In the genomic region with DNA sequence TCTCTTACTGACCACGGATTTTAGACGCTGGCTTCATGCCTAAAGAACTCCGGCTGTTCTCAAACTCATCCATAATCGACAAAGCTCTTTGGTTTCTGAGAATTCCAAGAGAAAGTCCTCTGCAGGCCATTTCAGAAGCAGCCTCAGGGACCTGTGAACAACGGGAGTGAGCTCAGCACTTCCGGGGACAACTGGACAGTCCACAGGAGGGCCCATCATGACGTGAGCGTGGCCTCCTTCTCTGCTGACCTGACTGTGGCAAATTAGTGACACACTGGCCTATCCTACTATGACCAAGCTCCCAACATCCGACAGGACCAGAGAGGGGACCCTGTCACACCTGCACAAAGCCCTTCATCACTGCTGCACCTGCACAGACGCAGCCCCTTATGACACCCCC, we compare ENCODE assay signal across 23 cellular contexts.
"Had no signal": no experiment of that assay in that cellular context is flagged by ENCODE, and none has a peak within 500 bp of the region (broad histone marks: within the 10 kb centered on the region; RNA-seq: fewer than 3 reads in every experiment).

No MANE protein-coding gene starts in this region.

- H3K4me3 Mint-ChIP-seq: activated CD4-positive, alpha-beta memory T cell treated with anti-CD3 and anti-CD28 coated beads for 36 hours; activated naive CD8-positive, alpha-beta T cell; activated T-helper 1 cell treated with anti-CD3 and anti-CD28 coated beads, Interleukin-12 subunit alpha, Interleukin-12 subunit beta, Interleukin-2, Interleukin-4 antibody, amounts not matched to agents 30 ng/mL and 10 ng/mL and 1 ng/mL, durations not matched to agents 14 hours and 24 hours and 36 hours; central memory CD8-positive, alpha-beta T cell; nephron progenitor cell; T-helper 2 cell treated with Interferon-gamma antibody and Interleukin-4, amounts not matched to agents 5 μg/mL and 100 μg/mL, for 36 hours; type B pancreatic cell; WTC11 had no signal

- DNase-seq: activated CD4-positive, alpha-beta memory T cell treated with anti-CD3 and anti-CD28 coated beads for 36 hours; activated CD4-positive, alpha-beta T cell treated with anti-CD3 and anti-CD28 coated beads for 4 hours; activated gamma-delta T cell treated with Interleukin-2 at 50 U/mL for 16 hours; activated T-cell treated with anti-CD3 and anti-CD28 coated beads for 4 hours; amygdala; brain microvascular endothelial cell; cortex of kidney; left colon; mammary epithelial cell; midbrain; nephron progenitor cell; occipital lobe; posterior cingulate gyrus; stimulated activated CD4-positive, alpha-beta T cell treated with anti-CD3 and anti-CD28 coated beads, Interleukin-2, amount 100 ng/mL, for 24 hours; stimulated activated naive CD8-positive, alpha-beta T cell treated with anti-CD3 and anti-CD28 coated beads, Interleukin-15, Interleukin-2, amounts not matched to agents 100 U/mL and 50 U/mL, for 24 hours had no signal

- H3K4me3 ChIP-seq: hepatocyte, SJSA1 had no signal

- H3K27me3 ChIP-seq: brain microvascular endothelial cell, hepatocyte, SJSA1 had no signal

- H3K27ac ChIP-seq: brain microvascular endothelial cell, hepatocyte, SJSA1 had no signal

- H3K4me1 ChIP-seq: SJSA1 had no signal

- H3K27ac Mint-ChIP-seq: activated CD4-positive, alpha-beta memory T cell treated with anti-CD3 and anti-CD28 coated beads for 36 hours; activated naive CD8-positive, alpha-beta T cell; nephron progenitor cell; T-helper 2 cell treated with Interferon-gamma antibody and Interleukin-4, amounts not matched to agents 5 μg/mL and 100 μg/mL, for 36 hours; type B pancreatic cell; WTC11 had no signal

- ATAC-seq: left colon; stimulated activated naive CD8-positive, alpha-beta T cell treated with anti-CD3 and anti-CD28 coated beads, Interleukin-15, Interleukin-2, amounts not matched to agents 100 U/mL and 50 U/mL, for 24 hours; WTC11 had no signal

- H3K4me1 Mint-ChIP-seq: nephron progenitor cell, WTC11 had no signal

- H3K27me3 Mint-ChIP-seq: activated CD4-positive, alpha-beta memory T cell treated with anti-CD3 and anti-CD28 coated beads for 36 hours; activated naive CD8-positive, alpha-beta T cell; central memory CD8-positive, alpha-beta T cell; type B pancreatic cell had no signal

- H3K9me3 Mint-ChIP-seq: activated CD4-positive, alpha-beta memory T cell treated with anti-CD3 and anti-CD28 coated beads for 36 hours; activated T-helper 1 cell treated with anti-CD3 and anti-CD28 coated beads, Interleukin-12 subunit alpha, Interleukin-12 subunit beta, Interleukin-2, Interleukin-4 antibody, amounts not matched to agents 30 ng/mL and 10 ng/mL and 1 ng/mL, durations not matched to agents 14 hours and 24 hours and 36 hours; central memory CD8-positive, alpha-beta T cell; nephron progenitor cell; T-helper 2 cell treated with Interferon-gamma antibody and Interleukin-4, amounts not matched to agents 5 μg/mL and 100 μg/mL, for 36 hours; type B pancreatic cell; WTC11 had no signal
